In the genomic region with DNA sequence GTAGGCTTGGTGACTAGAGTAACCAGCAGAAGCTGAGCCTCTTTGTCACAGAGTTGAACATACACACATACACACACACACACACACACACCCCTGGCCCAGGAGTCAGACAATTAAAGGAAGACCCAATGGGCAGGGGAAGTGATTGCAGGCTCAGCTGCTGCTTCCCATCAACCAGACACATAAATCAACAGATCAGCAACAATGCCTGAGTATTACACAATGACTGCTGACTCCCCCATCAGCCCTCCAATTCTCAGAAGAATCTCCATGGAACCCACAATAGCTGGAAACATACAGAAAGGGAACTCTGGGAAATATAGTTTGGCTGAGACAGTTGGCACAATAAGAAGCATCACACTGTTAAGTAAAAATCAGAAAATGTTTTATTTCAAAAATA, we compare ENCODE assay signal across 20 cellular contexts.
DNase-seq lines count a peak whose midpoint lies in the region; ATAC-seq lines count a peak whose summit lies in the region.
"Had no signal": no experiment of that assay in that cellular context is flagged by ENCODE, and none has a peak within 500 bp of the region (broad histone marks: within the 10 kb centered on the region; RNA-seq: fewer than 3 reads in every experiment).

No MANE protein-coding gene starts in this region.

- no peak overlapping the region for H2BK120ac ChIP-seq in mesendoderm (ENCODE audit: low read depth, low read length)

- H3K56ac ChIP-seq in mesendoderm (ENCODE audit: low read length): no peak overlapping the region

- ATAC-seq in left cardiac atrium (peak; percentile 59 to 86), sciatic nerve (peak; percentile 85), HG02884 (IDR thresholded peaks at IDR 0.05; ENCODE audit: unreplicated experiment) (no peak), GM21360 (IDR thresholded peaks at IDR 0.05; ENCODE audit: unreplicated experiment) (no peak)
- ATAC-seq: gastrocnemius medialis had no signal

- H2BK5ac ChIP-seq in mesendoderm (ENCODE audit: low read length): no peak overlapping the region

- H3K79me1 ChIP-seq in mesendoderm (ENCODE audit: low read length): no peaks in the 10 kb centered on the region

- H3K27me3 ChIP-seq in adipocyte (replicated peaks; ENCODE audit: control insufficient read depth, insufficient read depth, low read length): no peaks in the 10 kb centered on the region
- H3K27me3 ChIP-seq in mesendoderm (ENCODE audit: insufficient read depth, low read length, poor library complexity): no peaks in the 10 kb centered on the region
- H3K27me3 ChIP-seq: brain microvascular endothelial cell, gastrocnemius medialis, MG63 had no signal

- peaks cover 34% of the 10 kb centered on the region for H3K4me1 ChIP-seq in adipocyte (ENCODE audit: control insufficient read depth, insufficient read depth, low read length)
- no peaks in the 10 kb centered on the region for H3K4me1 ChIP-seq in mesendoderm (ENCODE audit: control insufficient read depth, low read depth, low read length)

- H3K36me3 ChIP-seq in adipocyte (ENCODE audit: control insufficient read depth, insufficient read depth, low read length, severe bottlenecking) (no peaks in the 10 kb centered on the region), mesendoderm (ENCODE audit: control insufficient read depth, insufficient read depth, low read length) (no peaks in the 10 kb centered on the region)
- H3K36me3 ChIP-seq: brain microvascular endothelial cell, gastrocnemius medialis, MG63 had no signal

- H3K4me2 ChIP-seq in mesendoderm (ENCODE audit: low read length): no peak overlapping the region
- H3K4me2 ChIP-seq: PC-9 had no signal

- no peak overlapping the region for H2BK15ac ChIP-seq in mesendoderm (replicated peaks; ENCODE audit: low read depth)

- intact Hi-C loops in left cardiac atrium (cut with DNase I) (no loop called here), sciatic nerve (cut with DNase I) (no loop called here)

- H3K79me2 ChIP-seq in mesendoderm (ENCODE audit: control insufficient read depth, insufficient read depth, low read length): no peaks in the 10 kb centered on the region

- H4K8ac ChIP-seq in mesendoderm (ENCODE audit: low read depth, low read length): no peak overlapping the region

- H3K23ac ChIP-seq in mesendoderm (ENCODE audit: low read length): no peak overlapping the region

- no peak overlapping the region for H4K5ac ChIP-seq in mesendoderm (ENCODE audit: low read length)

- H3K4ac ChIP-seq in mesendoderm (ENCODE audit: low read depth, low read length): no peak overlapping the region

- DNase-seq in NCI-H146 (lab: John Stamatoyannopoulos, UW): peak; percentile 6
- DNase-seq in NCI-H146 treated with DMSO at 0.1 percent for 48 hours (lab: John Stamatoyannopoulos, UW; ENCODE audit: unreplicated experiment): no peak
- DNase-seq in adipocyte (ENCODE audit: low read depth): peak; percentile 39
- DNase-seq in left cardiac atrium: peak; percentile 17
- no peak for DNase-seq in sciatic nerve (ENCODE audit: low spot score)
- DNase-seq in mesendoderm: no peak
- DNase-seq: activated B cell treated with CpG ODN at 0.5 μM for 24 hours; activated gamma-delta T cell; brain microvascular endothelial cell; CD4-positive, alpha-beta memory T cell; EL; gastrocnemius medialis; MG63; NCI-H345; PC-9; retina; stimulated activated CD4-positive, alpha-beta T cell treated with anti-CD3 and anti-CD28 coated beads, Interleukin-4, amount 100 ng/mL, for 4 hours had no signal

- no peak overlapping the region for H3K18ac ChIP-seq in mesendoderm (ENCODE audit: low read length)

- H3K9ac ChIP-seq in adipocyte (ENCODE audit: low read length) (no peak overlapping the region), mesendoderm (ENCODE audit: low read length) (no peak overlapping the region)

- H3K4me3 ChIP-seq in adipocyte (ENCODE audit: low read length) (no peak overlapping the region), mesendoderm (ENCODE audit: low read length) (no peak overlapping the region)
- H3K4me3 ChIP-seq: gastrocnemius medialis, MG63, PC-9 had no signal

- no peak overlapping the region for H3K27ac ChIP-seq in mesendoderm (ENCODE audit: low read depth, low read length)
- H3K27ac ChIP-seq: 22Rv1, brain microvascular endothelial cell, gastrocnemius medialis, PC-9 had no signal

- no peak overlapping the region for H2AK5ac ChIP-seq in mesendoderm (ENCODE audit: low read length)

- H3K9me3 ChIP-seq in adipocyte (ENCODE audit: control insufficient read depth, low read length): no peaks in the 10 kb centered on the region
- H3K9me3 ChIP-seq: gastrocnemius medialis, MG63 had no signal

Comparison
In these comparisons a context has a peak if more than half of its experiments do, and no peak if none do; other contexts are left out.
1. DNase-seq: peak in NCI-H146 (single experiment), adipocyte (single experiment) and left cardiac atrium (single experiment); none in NCI-H146 treated with DMSO at 0.1 percent for 48 hours (single experiment), sciatic nerve (single experiment) and mesendoderm (single experiment).
2. ATAC-seq: peak in left cardiac atrium (2 of 2) and sciatic nerve (single experiment); none in HG02884 (single experiment) and GM21360 (single experiment).